In genomic region chr4:17723648-17724047, GRCh38 we compare ENCODE assay signal across 23 cellular contexts. TPM values are rescaled to one million over a fixed set of nuclear protein-coding genes. Genes with fewer than 3 reads are reported as not detected.
A peak's percentile ranks its signal among the peaks of the same experiment; 100 is the strongest.
DNase-seq lines count a peak whose midpoint lies in the region; ATAC-seq, FAIRE-seq and TF ChIP-seq lines count a peak whose summit lies in the region.
"Had no signal": no experiment of that assay in that cellular context is flagged by ENCODE, and none has a peak within 500 bp of the region (broad histone marks: within the 10 kb centered on the region; RNA-seq: fewer than 3 reads in every experiment).

No MANE protein-coding gene starts in this region.

- H3K4me1 ChIP-seq in HepG2 (ENCODE audit: insufficient read depth, low read length) (no peaks in the 10 kb centered on the region), right lobe of liver (no peaks in the 10 kb centered on the region), pancreas (no peaks in the 10 kb centered on the region)
- H3K4me1 ChIP-seq: BE2C, Caco-2 had no signal

- no peak overlapping the region for H3K4me3 Mint-ChIP-seq in CD14-positive monocyte
- H3K4me3 Mint-ChIP-seq: CD4-positive, alpha-beta T cell; CD8-positive, alpha-beta T cell had no signal

- TF ChIP-seq EP300 in HepG2 (IDR thresholded peaks at IDR 0.05; ENCODE audit: low read depth in 2 of 2, low read length in 2 of 2), result no peak
- no peak for TF ChIP-seq EP300 in HepG2 (CRISPR knock-in tag; IDR thresholded peaks at IDR 0.05; ENCODE audit: borderline replicate concordance)

- H3K4me3 ChIP-seq in HepG2 (replicated peaks in 1 of 3; ENCODE audit: insufficient read depth in 1 of 3, low read depth in 2 of 3, low read length in 3 of 3), result no peak overlapping the region
- H3K4me3 ChIP-seq in right lobe of liver, result no peak overlapping the region
- H3K4me3 ChIP-seq in bronchial epithelial cell (ENCODE audit: low read depth, low read length), result no peak overlapping the region
- no peak overlapping the region for H3K4me3 ChIP-seq in pancreas
- H3K4me3 ChIP-seq: BLaER1 had no signal

- no peaks in the 10 kb centered on the region for H3K36me3 Mint-ChIP-seq in CD14-positive monocyte
- H3K36me3 Mint-ChIP-seq: CD8-positive, alpha-beta T cell had no signal

- WGBS in HepG2 (ENCODE audit: low lambda C conversion rate), result 10% methylated on average over 7 of the region's 7 CpGs
- WGBS in right lobe of liver (ENCODE audit: insufficient coverage, low coverage, low lambda C conversion rate, missing lambda C conversion rate), result 68% methylated on average over 7 of the region's 7 CpGs
- 51 to 66% methylated on average over 7 of the region's 7 CpGs for WGBS in pancreas, 2 donors

- H3K27me3 Mint-ChIP-seq in CD14-positive monocyte (ENCODE audit: low read depth in 3 of 3), result peaks cover 0 to 9% (median 3%) of the 10 kb centered on the region in 3 donors

- H3K79me2 ChIP-seq in HepG2 (ENCODE audit: insufficient read depth, low read length), result no peaks in the 10 kb centered on the region

- peaks cover 2 to 19% (median 11%) of the 10 kb centered on the region in 7 donors for H3K9me3 Mint-ChIP-seq in CD14-positive monocyte
- H3K9me3 Mint-ChIP-seq: CD4-positive, alpha-beta T cell had no signal

- no peaks in the 10 kb centered on the region for H3K36me3 ChIP-seq in HepG2 (replicated peaks in 1 of 2; ENCODE audit: control insufficient read depth in 1 of 2, insufficient read depth in 2 of 2, low read length in 2 of 2)
- H3K36me3 ChIP-seq in right lobe of liver, result no peaks in the 10 kb centered on the region
- no peaks in the 10 kb centered on the region for H3K36me3 ChIP-seq in bronchial epithelial cell (ENCODE audit: control insufficient read depth, insufficient read depth, low read length)
- H3K36me3 ChIP-seq in pancreas, result no peaks in the 10 kb centered on the region
- H3K36me3 ChIP-seq: BE2C, BLaER1 had no signal

- no peak overlapping the region for H2AFZ ChIP-seq in HepG2 (ENCODE audit: low read length)

- ATAC-seq in HepG2, result no peak
- no peak for ATAC-seq in right lobe of liver
- no peak for ATAC-seq in GM18858 (IDR thresholded peaks at IDR 0.05; ENCODE audit: unreplicated experiment)
- ATAC-seq in pancreas, result no peak
- ATAC-seq: CD8-positive, alpha-beta T cell had no signal

- H3K4me1 Mint-ChIP-seq in CD14-positive monocyte, result no peaks in the 10 kb centered on the region

- H3K27ac ChIP-seq in HepG2 (ENCODE audit: extremely low read length, insufficient read depth, low read length) (no peak overlapping the region), right lobe of liver (no peak overlapping the region), pancreas (no peak overlapping the region)
- H3K27ac ChIP-seq: BLaER1 had no signal

- FAIRE-seq in HepG2 (lab: Jason Lieb, UNC), result no peak
- peak; percentile 18 for FAIRE-seq in bronchial epithelial cell (lab: Jason Lieb, UNC)
- FAIRE-seq in pancreas (lab: Jason Lieb, UNC), result no peak
- FAIRE-seq: A204.1, D721Med, G401.6, GM12891, GM19239 had no signal

- TF ChIP-seq POLR2A in HepG2 (IDR thresholded peaks at IDR 0.05; ENCODE audit: insufficient read depth in 1 of 2, low read depth in 2 of 2, low read length in 2 of 2), result no peak
- no peak for TF ChIP-seq POLR2A in right lobe of liver (IDR thresholded peaks at IDR 0.05)

- H3K27me3 ChIP-seq in HepG2 (ENCODE audit: control insufficient read depth in 1 of 2, insufficient read depth in 2 of 2, low read length in 2 of 2) (peaks cover 0 to 7% of the 10 kb centered on the region in 2 experiments; a peak in 1 of 5 replicates), right lobe of liver (no peaks in the 10 kb centered on the region), bronchial epithelial cell (ENCODE audit: control insufficient read depth, insufficient read depth, low read length) (no peaks in the 10 kb centered on the region), pancreas (no peaks in the 10 kb centered on the region)
- H3K27me3 ChIP-seq: BE2C, BLaER1 had no signal

- POLR2A ChIA-PET in HepG2 (lab: Yijun Ruan, JAX), result no interaction called here

- no TSS peak for BruUV-seq in HepG2 (replicated peaks; lab: Mats Ljungman, UMichigan)

- in situ Hi-C loops in HepG2 (cut with HindIII; ENCODE audit: extremely low pct_ligation_motif_present, low pct_unique_long_range_greater_than_20kb), result no loop called here

- no peak overlapping the region for H3K4me2 ChIP-seq in HepG2 (ENCODE audit: low read depth, low read length)
- H3K4me2 ChIP-seq: BLaER1 had no signal

- H4K20me1 ChIP-seq in HepG2 (ENCODE audit: insufficient read depth, low read length), result no peaks in the 10 kb centered on the region
- H4K20me1 ChIP-seq: BLaER1 had no signal

- H3K9ac ChIP-seq in HepG2 (ENCODE audit: insufficient read depth, low read depth, low read length), result no peak overlapping the region
- H3K9ac ChIP-seq: BLaER1 had no signal

- intact Hi-C loops in HepG2 (cut with micrococcal nuclease; ENCODE audit: unreplicated experiment), result no loop called here
- intact Hi-C loops in right lobe of liver (cut with DNase I), result no loop called here
- intact Hi-C loops in pancreas (cut with DNase I), result no loop called here
- intact Hi-C loops in CD14-positive monocyte (cut with micrococcal nuclease), result no loop called here

- DNase-seq in HepG2 (ENCODE audit: low spot score), result no peak
- DNase-seq in right lobe of liver, result no peak
- DNase-seq in bronchial epithelial cell (ENCODE audit: low read depth), result no peak
- peak; percentile 20 for DNase-seq in islet precursor cell
- DNase-seq in pancreas, result no peak
- DNase-seq in CD14-positive monocyte (ENCODE audit: low spot score), result no peak
- DNase-seq: 8988T; ACHN; BE2C; C1 segment of cervical spinal cord; Caco-2; Calu3; CD4-positive, alpha-beta T cell; CD8-positive, alpha-beta T cell; DMS79 treated with DMSO at 0.1 percent for 48 hours; GF-D8 had no signal

- TF ChIP-seq RAD21 in HepG2 (CRISPR knock-in tag; IDR thresholded peaks at IDR 0.05), result no peak

- TF ChIP-seq CTCF in HepG2 (CRISPR knock-in tag; IDR thresholded peaks at IDR 0.05) (no peak), right lobe of liver (IDR thresholded peaks at IDR 0.05) (no peak), bronchial epithelial cell (IDR thresholded peaks at IDR 0.05; ENCODE audit: insufficient read depth, low read length, severe bottlenecking) (no peak), pancreas (IDR thresholded peaks at IDR 0.05) (no peak), CD14-positive monocyte (IDR thresholded peaks at IDR 0.05) (no peak)

- H3K9me3 ChIP-seq in HepG2 (ENCODE audit: low read length), result no peaks in the 10 kb centered on the region
- H3K9me3 ChIP-seq in right lobe of liver, result no peaks in the 10 kb centered on the region
- no peaks in the 10 kb centered on the region for H3K9me3 ChIP-seq in pancreas
- H3K9me3 ChIP-seq: Caco-2 had no signal

- H3K27ac Mint-ChIP-seq in CD14-positive monocyte, result no peak overlapping the region
- H3K27ac Mint-ChIP-seq: CD4-positive, alpha-beta T cell; CD8-positive, alpha-beta T cell had no signal

- CTCF ChIA-PET in HepG2 (lab: Yijun Ruan, JAX; ENCODE audit: low intra/inter-chr PET ratio, low total read pairs), result no interaction called here

TF ChIP-seq in HepG2, 621 proteins besides CTCF, POLR2A, EP300 and RAD21 (continues in another document):
- TF ChIP-seq MXD3 (CRISPR knock-in tag; IDR thresholded peaks at IDR 0.05) (no peak), CREB1 (IDR thresholded peaks at IDR 0.05) (0 out of 2 replicates have a peak, but pooled peaks have one; percentile 37), CREB1 (CRISPR knock-in tag; IDR thresholded peaks at IDR 0.05) (no peak), ZNF34 (CRISPR knock-in tag; IDR thresholded peaks at IDR 0.05; ENCODE audit: borderline replicate concordance) (no peak), ZNF414 (CRISPR knock-in tag; IDR thresholded peaks at IDR 0.05) (no peak)

RNA-seq across cellular contexts. Expression of gene FAM184B, which starts 57.8 kb away (rescaled TPM):
- total RNA-seq in HepG2 (2016; rRNA removed; fragmentation: Illumina TruSeq; extraction: Trizol) (not detected in 2 replicates), right lobe of liver (not detected), bronchial epithelial cell (not detected in 2 replicates), pancreas (not detected)
- total RNA-seq in HepG2 (2016; cell fraction: cytosol; rRNA removed; fragmentation: Illumina TruSeq; extraction: Trizol; ENCODE audit: low read depth), result not detected in 2 replicates
- 0.02 TPM in 1 of 2 replicates, not detected in the other for total RNA-seq in HepG2 (2016; cell fraction: insoluble cytoplasmic fraction; rRNA removed; fragmentation: Illumina TruSeq; extraction: Trizol)
- total RNA-seq in HepG2 (2016; cell fraction: membrane; rRNA removed; fragmentation: Illumina TruSeq; extraction: Trizol), result not detected in 2 replicates
- not detected in 2 replicates for total RNA-seq in HepG2 (2016; cell fraction: nucleus; rRNA removed; fragmentation: Illumina TruSeq; extraction: Trizol)
- polyA plus RNA-seq in HepG2 (2011; rRNA removed) (0.01 TPM in 1 of 2 replicates, not detected in the other), pancreas (under 1 TPM; 0.04 to 0.07 TPM), CD14-positive monocyte (not detected)
- 0.01 TPM in 1 of 2 replicates, not detected in the other for polyA plus RNA-seq in HepG2 (2011; cell fraction: cytosol; rRNA removed)
- polyA plus RNA-seq in HepG2 (2011; cell fraction: nucleus; rRNA removed), result 0.03 TPM in 1 of 2 replicates, not detected in the other
- polyA plus RNA-seq in HepG2 (2012), result not detected in 2 replicates
- polyA plus RNA-seq in HepG2 (2016; cell fraction: cytosol; fragmentation: Illumina TruSeq; extraction: Trizol; ENCODE audit: low read depth), result not detected in 2 replicates
- polyA plus RNA-seq in HepG2 (2016; cell fraction: insoluble cytoplasmic fraction; fragmentation: Illumina TruSeq; extraction: Trizol; ENCODE audit: low read depth), result not detected in 2 replicates
- not detected in 2 replicates for polyA plus RNA-seq in HepG2 (2016; cell fraction: membrane; fragmentation: Illumina TruSeq; extraction: Trizol; ENCODE audit: low read depth)
- not detected in 2 replicates for polyA plus RNA-seq in HepG2 (2016; cell fraction: nucleus; fragmentation: Illumina TruSeq; extraction: Trizol; ENCODE audit: insufficient read depth, low read depth)
- polyA minus RNA-seq in HepG2 (2011; rRNA and poly(A)+ RNA removed; ENCODE audit: low replicate concordance), result not detected in 2 replicates
- polyA minus RNA-seq in HepG2 (2011; cell fraction: cytosol; rRNA and poly(A)+ RNA removed), result not detected in 2 replicates
- not detected in 2 replicates for polyA minus RNA-seq in HepG2 (2011; cell fraction: nucleus; rRNA and poly(A)+ RNA removed)
- total RNA-seq: Caco-2; CD4-positive, alpha-beta T cell; CD8-positive, alpha-beta T cell had no signal
